Comparison of ENCODE assay signal across 17 cellular contexts in the genomic region with DNA sequence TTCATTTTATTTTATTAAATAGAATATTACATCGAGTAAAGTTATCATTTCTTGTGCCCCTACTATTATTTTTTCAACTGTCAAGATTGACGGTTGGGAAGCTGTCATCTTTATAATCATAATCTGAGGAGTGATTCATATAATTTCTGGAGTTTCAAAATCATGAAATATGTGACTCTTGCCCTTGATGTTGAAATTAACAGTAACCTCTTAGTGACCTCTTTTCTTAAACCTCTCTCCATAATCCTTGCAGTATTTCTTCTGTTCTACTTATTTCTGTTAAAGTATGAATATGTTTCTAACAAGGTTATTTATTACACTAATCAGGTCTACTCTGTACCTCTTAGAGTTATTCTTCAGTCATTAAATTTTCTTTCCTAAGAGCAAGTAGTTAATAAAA.
DNase-seq lines count a peak whose midpoint lies in the region; FAIRE-seq and TF ChIP-seq lines count a peak whose summit lies in the region.
"Had no signal": no experiment of that assay in that cellular context is flagged by ENCODE, and none has a peak within 500 bp of the region (broad histone marks: within the 10 kb centered on the region; RNA-seq: fewer than 3 reads in every experiment).

No MANE protein-coding gene starts in this region.

- H3K9ac ChIP-seq in adipocyte (ENCODE audit: low read length) = no peak overlapping the region

- no peaks in the 10 kb centered on the region for H3K4me1 ChIP-seq in adipocyte (ENCODE audit: control insufficient read depth, insufficient read depth, low read length)
- H3K4me1 ChIP-seq: HAP-1 had no signal

- no peak for TF ChIP-seq CTCF in retinal pigment epithelial cell (conservative IDR thresholded peaks at IDR 0.05; ENCODE audit: low read depth, low read length)
- TF ChIP-seq CTCF in coronary artery (IDR thresholded peaks at IDR 0.05) = no peak
- no peak for TF ChIP-seq CTCF in WERI-Rb-1 (IDR thresholded peaks at IDR 0.05; ENCODE audit: low read depth, low read length)

- H3K27ac ChIP-seq in coronary artery (no peak overlapping the region), WERI-Rb-1 (no peak overlapping the region)

- peak; percentile 63 for DNase-seq in HCEC 1CT
- DNase-seq in adipocyte (ENCODE audit: low read depth) = peak; percentile 33
- DNase-seq in retinal pigment epithelial cell (ENCODE audit: low read depth) = peak; percentile 33
- no peak for DNase-seq in G401 (ENCODE audit: low spot score)
- DNase-seq in coronary artery (ENCODE audit: low spot score) = no peak
- no peak for DNase-seq in WERI-Rb-1
- DNase-seq: C1 segment of cervical spinal cord; Calu3; CD4-positive, alpha-beta memory T cell; COR-L47; DMS53; DMS79 treated with DMSO at 0.1 percent for 48 hours had no signal

- H3K36me3 ChIP-seq in adipocyte (ENCODE audit: control insufficient read depth, insufficient read depth, low read length, severe bottlenecking) = no peaks in the 10 kb centered on the region
- no peaks in the 10 kb centered on the region for H3K36me3 ChIP-seq in WERI-Rb-1
- H3K36me3 ChIP-seq: HAP-1 had no signal

- peak; percentile 29 for FAIRE-seq in endometrium (lab: Jason Lieb, UNC)
- FAIRE-seq: G401.6, GM12878 had no signal

- no peak overlapping the region for H3K4me3 ChIP-seq in adipocyte (ENCODE audit: low read length)
- no peak overlapping the region for H3K4me3 ChIP-seq in retinal pigment epithelial cell (ENCODE audit: low read length)
- H3K4me3 ChIP-seq in coronary artery = no peak overlapping the region
- no peak overlapping the region for H3K4me3 ChIP-seq in WERI-Rb-1 (ENCODE audit: low read depth, low read length)
- H3K4me3 ChIP-seq: GM12878, GM23338, HAP-1 had no signal

- H3K9me3 ChIP-seq in adipocyte (ENCODE audit: control insufficient read depth, low read length) = no peaks in the 10 kb centered on the region
- no peaks in the 10 kb centered on the region for H3K9me3 ChIP-seq in WERI-Rb-1 (ENCODE audit: severe bottlenecking)
- H3K9me3 ChIP-seq: HAP-1 had no signal

- H3K27me3 ChIP-seq in adipocyte (replicated peaks; ENCODE audit: control insufficient read depth, insufficient read depth, low read length) (no peaks in the 10 kb centered on the region), WERI-Rb-1 (ENCODE audit: insufficient read depth, low read depth, severe bottlenecking) (no peaks in the 10 kb centered on the region)

- in situ Hi-C loops in G401 (cut with HindIII; ENCODE audit: low sequenced_read_pairs) = no loop called here

Comparison
In these comparisons a context has a peak if more than half of its experiments do, and no peak if none do; other contexts are left out.
1. DNase-seq: peak in HCEC 1CT (single experiment), adipocyte (single experiment) and retinal pigment epithelial cell (single experiment); none in G401 (single experiment), coronary artery (single experiment) and WERI-Rb-1 (single experiment).